Comparison of ENCODE assay signal across 8 cellular contexts in the genomic region with DNA sequence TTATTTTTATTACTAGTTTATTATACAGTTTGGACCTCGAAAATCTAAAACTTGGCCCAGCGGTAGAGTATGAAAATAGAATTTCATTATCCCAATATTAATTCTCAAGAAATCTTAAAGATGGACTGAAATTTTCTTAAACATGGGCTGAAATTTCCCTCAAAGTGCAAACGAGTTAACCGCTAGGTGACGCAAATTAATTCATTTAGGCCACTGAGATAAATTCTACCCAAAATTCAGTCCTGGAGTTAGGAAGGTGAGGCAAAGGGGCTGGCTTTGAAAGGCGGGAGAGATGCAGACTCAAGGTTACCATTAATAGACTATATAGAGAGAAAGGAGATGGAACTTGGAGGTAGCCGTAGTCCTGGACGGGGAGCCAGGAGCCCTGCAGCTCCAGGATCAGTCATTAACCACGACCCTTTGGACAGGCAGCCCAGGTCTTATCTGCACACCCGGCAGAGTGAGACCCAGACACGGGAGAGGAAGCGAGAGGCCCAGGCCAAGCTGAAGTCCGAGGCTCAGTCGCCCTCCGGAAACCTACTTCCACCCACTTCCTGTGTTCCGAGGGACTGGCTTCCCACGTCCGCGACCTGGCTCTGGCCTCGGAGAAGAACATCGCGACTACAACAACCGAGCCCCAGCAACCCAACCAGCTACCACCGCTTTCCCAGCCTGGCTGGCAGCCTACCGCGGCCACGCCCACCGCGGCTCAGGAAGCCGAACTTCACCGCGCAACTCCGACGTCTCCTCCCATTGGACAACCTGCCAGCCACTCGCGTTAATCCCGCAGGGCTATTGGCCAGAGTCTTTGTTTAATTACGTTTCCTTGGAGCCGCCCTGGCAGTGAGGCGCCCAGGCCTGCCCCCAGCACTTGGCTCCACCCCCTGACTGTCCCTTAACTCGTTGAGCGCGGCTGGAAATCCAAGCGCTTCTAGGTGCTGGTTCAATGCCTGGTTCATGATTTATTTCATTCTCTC. TPM values are rescaled to one million over a fixed set of nuclear protein-coding genes. Genes with fewer than 3 reads are reported as not detected.
DNase-seq lines count a peak whose midpoint lies in the region; ATAC-seq and TF ChIP-seq lines count a peak whose summit lies in the region.

A gene with protein sequence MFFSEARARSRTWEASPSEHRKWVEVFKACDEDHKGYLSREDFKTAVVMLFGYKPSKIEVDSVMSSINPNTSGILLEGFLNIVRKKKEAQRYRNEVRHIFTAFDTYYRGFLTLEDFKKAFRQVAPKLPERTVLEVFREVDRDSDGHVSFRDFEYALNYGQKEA (minus strand): TSS at position 686 of the 977 bp plus-strand sequence. CDS start 70 bp downstream, at position 616.

- TF ChIP-seq CTCF in BE2C (IDR thresholded peaks at IDR 0.05; ENCODE audit: low read depth, low read length) = peak; percentile 29

- H3K27me3 ChIP-seq in BE2C = no peaks in the 10 kb centered on the region

- H3K4me1 ChIP-seq in BE2C = peaks cover 3% of the 10 kb centered on the region; the same call in 1 of the 2 replicates

- H3K36me3 ChIP-seq in BE2C = peaks cover 8% of the 10 kb centered on the region

- peak within 1 kb of the TSS; percentile 78 for H3K27ac ChIP-seq in cingulate gyrus (ENCODE audit: low read depth, low read length)

- H3K9me3 ChIP-seq in BE2C = no peaks in the 10 kb centered on the region

- ATAC-seq in HG03442 (IDR thresholded peaks at IDR 0.05; ENCODE audit: unreplicated experiment) = peak; percentile 83

- DNase-seq in BE2C (peak; percentile 98), GM19238 (ENCODE audit: insufficient read length, low spot score) (peak; percentile 76), NCI-H510A treated with DMSO at 0.1 percent for 48 hours (lab: John Stamatoyannopoulos, UW) (peak; percentile 96), kidney glomerular epithelial cell (lab: John Stamatoyannopoulos, UW) (peak; percentile 99)
- DNase-seq in activated CD4-positive, alpha-beta T cell treated with anti-CD3 and anti-CD28 coated beads for 4 hours = peak; percentile 93 to 94
- DNase-seq in stimulated activated CD4-positive, alpha-beta T cell treated with anti-CD3 and anti-CD28 coated beads, Interleukin-1b, Interleukin-23, amount 100 ng/mL, for 1 hour (ENCODE audit: low read depth in 2 of 2) = peak; percentile 82 to 87

- H3K4me3 ChIP-seq in BE2C (ENCODE audit: low read depth, low read length) = peak within 1 kb of the TSS; percentile 84

RNA-seq across cellular contexts. Expression of the gene that starts here (rescaled TPM):
- 2.8 TPM for polyA plus RNA-seq in BE2C (2012; ENCODE audit: insufficient read depth, insufficient read length, low read depth)

Comparison
In these comparisons a context has a peak if more than half of its experiments do, and no peak if none do; other contexts are left out.
1. Peak in every context shown above with its lines: DNase-seq, ATAC-seq, H3K4me3 ChIP-seq and H3K27ac ChIP-seq.